In the genomic region with DNA sequence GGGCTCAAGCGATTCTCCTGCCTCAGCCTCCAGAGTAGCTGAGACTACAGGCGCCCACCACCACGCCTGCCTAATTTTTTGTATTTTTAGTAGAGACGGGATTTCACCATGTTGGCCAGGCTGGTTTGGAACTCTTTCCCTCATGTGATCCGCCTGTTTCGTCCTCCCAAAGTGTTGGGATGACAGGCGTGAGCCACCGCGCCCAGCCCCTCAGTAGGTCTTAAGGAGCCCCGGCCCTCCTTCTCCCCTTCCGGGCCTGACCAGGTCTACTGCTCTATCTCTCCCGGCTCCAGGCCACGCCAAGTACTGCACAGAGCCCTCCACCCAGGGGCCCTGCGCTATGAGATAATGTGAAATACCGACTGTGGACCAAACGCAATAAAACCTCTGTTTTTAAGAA, we compare ENCODE assay signal across 5 cellular contexts.
DNase-seq lines count a peak whose midpoint lies in the region; ATAC-seq and TF ChIP-seq lines count a peak whose summit lies in the region.
"Not testable (repeated sequence)": the region's sequence is repeated elsewhere in the genome, so short reads cannot be mapped to it uniquely, and the experiment has no call there.

No MANE protein-coding gene starts in this region.

- H3K36me3 Mint-ChIP-seq in CD14-positive monocyte; activated CD8-positive, alpha-beta T cell treated with anti-CD3 and anti-CD28 coated beads for 36 hours (ENCODE audit: low read depth); osteocyte (ENCODE audit: unreplicated experiment): not testable (repeated sequence)

- not testable (repeated sequence) for H3K9me3 Mint-ChIP-seq in CD14-positive monocyte; activated CD8-positive, alpha-beta T cell treated with anti-CD3 and anti-CD28 coated beads for 36 hours; osteocyte (ENCODE audit: unreplicated experiment)

- H3K27ac ChIP-seq in sigmoid colon = not testable (repeated sequence)

- WGBS in sigmoid colon, 2 donors = 92 to 96% methylated on average over 16 of the region's 16 CpGs

- H3K27me3 ChIP-seq in sigmoid colon = not testable (repeated sequence)

- TF ChIP-seq POLR2A in sigmoid colon (IDR thresholded peaks at IDR 0.05) = not testable (repeated sequence)

- DNase-seq in CD14-positive monocyte (ENCODE audit: low spot score) (peak; percentile 43), left lobe of liver (ENCODE audit: low spot score) (peak; percentile 31), osteocyte (ENCODE audit: extremely low spot score, unreplicated experiment) (peak; percentile 78), sigmoid colon (peak; percentile 58)
- peak; percentile 1 for DNase-seq in activated CD8-positive, alpha-beta T cell treated with anti-CD3 and anti-CD28 coated beads for 36 hours

- H3K9me3 ChIP-seq in sigmoid colon = not testable (repeated sequence)

- H3K27ac Mint-ChIP-seq in CD14-positive monocyte; activated CD8-positive, alpha-beta T cell treated with anti-CD3 and anti-CD28 coated beads for 36 hours; osteocyte (ENCODE audit: unreplicated experiment): not testable (repeated sequence)

- not testable (repeated sequence) for ATAC-seq in activated CD8-positive, alpha-beta T cell treated with anti-CD3 and anti-CD28 coated beads for 36 hours; left lobe of liver

- H3K4me3 Mint-ChIP-seq in CD14-positive monocyte; activated CD8-positive, alpha-beta T cell treated with anti-CD3 and anti-CD28 coated beads for 36 hours; osteocyte (ENCODE audit: unreplicated experiment): not testable (repeated sequence)

- CTCF ChIA-PET in activated CD8-positive, alpha-beta T cell treated with anti-CD3 and anti-CD28 coated beads for 36 hours (lab: Charles Lee) = not testable (repeated sequence)

- POLR2A ChIA-PET in activated CD8-positive, alpha-beta T cell treated with anti-CD3 and anti-CD28 coated beads for 36 hours (lab: Charles Lee) = not testable (repeated sequence)

- H3K4me3 ChIP-seq in sigmoid colon = not testable (repeated sequence)

- not testable (repeated sequence) for H3K27me3 Mint-ChIP-seq in CD14-positive monocyte (ENCODE audit: low read depth in 3 of 3); activated CD8-positive, alpha-beta T cell treated with anti-CD3 and anti-CD28 coated beads for 36 hours; osteocyte (ENCODE audit: unreplicated experiment)

- H3K4me1 Mint-ChIP-seq in CD14-positive monocyte; activated CD8-positive, alpha-beta T cell treated with anti-CD3 and anti-CD28 coated beads for 36 hours (ENCODE audit: low read depth); osteocyte (ENCODE audit: unreplicated experiment): not testable (repeated sequence)

- TF ChIP-seq CTCF in CD14-positive monocyte (IDR thresholded peaks at IDR 0.05); activated CD8-positive, alpha-beta T cell treated with anti-CD3 and anti-CD28 coated beads for 36 hours (IDR thresholded peaks at IDR 0.05); osteocyte (IDR thresholded peaks at IDR 0.05); sigmoid colon (IDR thresholded peaks at IDR 0.05): not testable (repeated sequence)

- not testable (repeated sequence) for H3K4me1 ChIP-seq in sigmoid colon

- not testable (repeated sequence) for TF ChIP-seq EP300 in sigmoid colon (IDR thresholded peaks at IDR 0.05)

- intact Hi-C loops in CD14-positive monocyte (cut with micrococcal nuclease); activated CD8-positive, alpha-beta T cell treated with anti-CD3 and anti-CD28 coated beads for 36 hours (cut with micrococcal nuclease); sigmoid colon (cut with DNase I): not testable (repeated sequence)

- not testable (repeated sequence) for H3K36me3 ChIP-seq in sigmoid colon

Comparison
In these comparisons a context has a peak if more than half of its experiments do, and no peak if none do; other contexts are left out.
1. DNase-seq: peak in every context shown above with its lines; median percentile 78 in osteocyte; 58 in sigmoid colon; 43 in CD14-positive monocyte; 31 in left lobe of liver; 1 in activated CD8-positive, alpha-beta T cell treated with anti-CD3 and anti-CD28 coated beads for 36 hours.